31 cellular contexts compared by ENCODE assay signal in the genomic region with DNA sequence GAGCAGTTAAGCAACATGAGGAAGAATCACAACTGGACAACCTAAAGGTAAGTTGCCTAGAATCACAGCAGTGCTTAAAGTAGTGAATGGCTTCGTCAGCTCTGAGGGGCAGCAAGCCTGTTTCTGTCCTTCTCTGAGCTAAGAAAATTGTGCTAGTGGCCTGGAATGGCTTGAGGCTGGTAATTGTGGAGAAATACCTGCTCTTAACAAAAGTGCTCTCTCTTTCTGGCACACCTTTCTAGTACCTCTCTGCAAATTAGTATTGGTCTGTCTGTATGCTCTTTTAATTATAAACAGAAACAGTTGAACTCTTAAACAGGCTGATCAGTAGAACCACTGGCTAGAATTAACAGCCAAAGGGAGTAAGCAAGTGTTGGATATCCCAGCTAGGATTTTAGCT.
"Had no signal": no experiment of that assay in that cellular context is flagged by ENCODE, and none has a peak within 500 bp of the region (broad histone marks: within the 10 kb centered on the region; RNA-seq: fewer than 3 reads in every experiment).

No MANE protein-coding gene starts in this region.

- H3K36me3 ChIP-seq: adrenal gland, breast epithelium, esophagus muscularis mucosa, tibial nerve, uterus had no signal

- H3K27me3 Mint-ChIP-seq: activated B cell treated with CpG ODN at 0.5 μM for 24 hours; activated CD4-positive, alpha-beta memory T cell treated with anti-CD3 and anti-CD28 coated beads for 36 hours; central memory CD8-positive, alpha-beta T cell; T-helper 17 cell had no signal

- H3K4me3 ChIP-seq: adrenal gland, breast epithelium, esophagus muscularis mucosa, hepatocyte, mucosa of descending colon, tibial nerve, uterus had no signal

- H3K27me3 ChIP-seq: adrenal gland, breast epithelium, esophagus muscularis mucosa, hepatocyte, tibial nerve, uterus had no signal

- DNase-seq: activated B cell treated with CpG ODN at 0.5 μM for 24 hours; activated CD4-positive, alpha-beta memory T cell treated with anti-CD3 and anti-CD28 coated beads for 36 hours; activated CD4-positive, alpha-beta T cell treated with anti-CD3 and anti-CD28 coated beads for 4 hours; activated effector memory CD4-positive, alpha-beta T cell treated with anti-CD3 and anti-CD28 coated beads, Interleukin-2, amount 50 U/mL, for 16 hours; activated naive CD4-positive, alpha-beta T cell treated with anti-CD3 and anti-CD28 coated beads, Interleukin-2, amount 50 U/mL, for 16 hours; activated T-cell treated with anti-CD3 and anti-CD28 coated beads, Interleukin-2, amount 50 U/mL, for 72 hours; adrenal gland; effector memory CD4-positive, alpha-beta T cell; glutamatergic neuron; kidney glomerular epithelial cell; mesendoderm; mucosa of descending colon; occipital lobe; posterior cingulate gyrus; retina; stimulated activated CD4-positive, alpha-beta T cell treated with anti-CD3 and anti-CD28 coated beads, Interleukin-2, amount 100 ng/mL, for 48 hours; stimulated activated CD8-positive, alpha-beta memory T cell treated with anti-CD3 and anti-CD28 coated beads, Interleukin-4, amount 100 ng/mL, for 48 hours; stimulated activated naive CD8-positive, alpha-beta T cell treated with anti-CD3 and anti-CD28 coated beads, Interleukin-15, Interleukin-2, amounts not matched to agents 100 U/mL and 50 U/mL, for 24 hours; SW 1271; T-helper 17 cell; uterus had no signal

- H3K9me3 ChIP-seq: adrenal gland, breast epithelium, esophagus muscularis mucosa, mucosa of descending colon, tibial nerve, uterus had no signal

- ATAC-seq: activated T-cell treated with anti-CD3 and anti-CD28 coated beads, Interleukin-2, amount 50 U/mL, for 72 hours; mucosa of descending colon; stimulated activated naive CD8-positive, alpha-beta T cell treated with anti-CD3 and anti-CD28 coated beads, Interleukin-15, Interleukin-2, amounts not matched to agents 100 U/mL and 50 U/mL, for 24 hours; T-helper 17 cell had no signal

- H2AFZ ChIP-seq: hepatocyte had no signal

- H3K4me1 ChIP-seq: uterus had no signal

- H3K27ac ChIP-seq: adrenal gland, hepatocyte, tibial nerve, uterus had no signal

- H3K4me2 ChIP-seq: hepatocyte had no signal

- FAIRE-seq: astrocyte, colon, endothelial cell of umbilical vein, frontal cortex had no signal

- H3K9me3 Mint-ChIP-seq: activated CD4-positive, alpha-beta memory T cell treated with anti-CD3 and anti-CD28 coated beads for 36 hours; central memory CD8-positive, alpha-beta T cell had no signal

- H3K27ac Mint-ChIP-seq: activated B cell treated with CpG ODN at 0.5 μM for 24 hours; activated CD4-positive, alpha-beta memory T cell treated with anti-CD3 and anti-CD28 coated beads for 36 hours; activated T-cell treated with anti-CD3 and anti-CD28 coated beads, Interleukin-2, amount 50 U/mL, for 72 hours; T-helper 17 cell had no signal

- H3K4me3 Mint-ChIP-seq: activated B cell treated with CpG ODN at 0.5 μM for 24 hours; activated CD4-positive, alpha-beta memory T cell treated with anti-CD3 and anti-CD28 coated beads for 36 hours; activated T-cell treated with anti-CD3 and anti-CD28 coated beads, Interleukin-2, amount 50 U/mL, for 72 hours; central memory CD8-positive, alpha-beta T cell; neural crest cell; T-helper 17 cell had no signal
